ENCODE assay signal across 23 cellular contexts in the genomic region with DNA sequence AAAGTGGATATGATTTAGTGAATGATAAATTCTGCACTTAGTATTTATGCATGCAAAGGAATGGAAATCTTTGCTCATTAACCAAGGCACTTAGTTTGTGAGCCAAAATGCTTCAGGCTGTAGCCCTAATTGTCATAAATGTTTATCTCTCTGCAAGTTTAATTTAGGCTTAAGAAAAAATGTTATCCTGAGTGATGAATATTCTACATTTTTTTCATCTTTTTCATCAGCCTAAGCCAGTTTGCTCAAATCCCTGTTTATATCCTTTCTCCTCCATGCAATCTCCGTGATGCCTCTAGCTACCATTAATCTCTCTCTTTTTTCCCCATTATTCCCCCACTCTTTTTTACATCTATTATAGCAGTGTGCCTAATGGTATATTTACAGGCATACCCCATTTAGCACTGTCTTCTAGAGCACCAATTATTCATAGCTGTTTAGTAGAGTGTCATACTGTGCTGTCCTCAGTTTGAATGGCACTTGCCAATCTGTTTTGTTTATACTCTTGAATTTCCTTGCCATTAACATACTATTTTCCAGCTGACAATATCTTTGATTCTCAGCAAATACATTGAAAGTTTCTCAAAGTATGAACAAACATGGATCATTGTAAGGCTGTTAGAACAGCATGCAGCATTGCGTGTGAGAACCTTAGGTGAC.
"Had no signal": no experiment of that assay in that cellular context is flagged by ENCODE, and none has a peak within 500 bp of the region (broad histone marks: within the 10 kb centered on the region; RNA-seq: fewer than 3 reads in every experiment).

No MANE protein-coding gene starts in this region.

- DNase-seq: colonic mucosa; cortex of kidney; effector CD8-positive, alpha-beta T cell; effector memory CD8-positive, alpha-beta T cell; endodermal cell; erythroblast; esophagus squamous epithelium; foreskin fibroblast; foreskin melanocyte; gastrocnemius medialis; glutamatergic neuron; head of caudate nucleus; heart right ventricle; hippocampal formation; left cardiac atrium; left lung; left ventricle myocardium superior; lower lobe of right lung; mesendoderm; midbrain had no signal

- H3K4me1 ChIP-seq: colonic mucosa, gastrocnemius medialis, heart right ventricle, left lung, lower lobe of right lung had no signal

- ATAC-seq: effector memory CD8-positive, alpha-beta T cell; esophagus mucosa; gastrocnemius medialis; heart right ventricle; left cardiac atrium; left lung; left ventricle myocardium superior; lower lobe of right lung had no signal

- H3K27me3 ChIP-seq: colonic mucosa, esophagus squamous epithelium, gastrocnemius medialis, heart right ventricle, left lung had no signal

- H3K4me3 Mint-ChIP-seq: dendritic cell treated with granulocyte-macrophage colony-stimulating factor and Interleukin-4, amounts not matched to agents 40 ng/mL and 50 ng/mL, for 4 days; effector memory CD8-positive, alpha-beta T cell; endodermal cell had no signal

- H3K27ac ChIP-seq: colonic mucosa, epithelial cell of prostate, esophagus squamous epithelium, gastrocnemius medialis, heart right ventricle, left lung, lower lobe of right lung had no signal

- H3K9me3 Mint-ChIP-seq: dendritic cell treated with granulocyte-macrophage colony-stimulating factor and Interleukin-4, amounts not matched to agents 40 ng/mL and 50 ng/mL, for 4 days; endodermal cell had no signal

- H3K36me3 ChIP-seq: colonic mucosa, esophagus squamous epithelium, gastrocnemius medialis, heart right ventricle, left lung, lower lobe of right lung had no signal

- H3K4me3 ChIP-seq: colonic mucosa, esophagus squamous epithelium, gastrocnemius medialis, heart right ventricle, left lung, lower lobe of right lung had no signal

- H3K4me1 Mint-ChIP-seq: endodermal cell had no signal

- H3K9me3 ChIP-seq: colonic mucosa, esophagus squamous epithelium, gastrocnemius medialis, heart right ventricle, left lung, lower lobe of right lung had no signal

- H3K27me3 Mint-ChIP-seq: dendritic cell treated with granulocyte-macrophage colony-stimulating factor and Interleukin-4, amounts not matched to agents 40 ng/mL and 50 ng/mL, for 4 days; effector memory CD8-positive, alpha-beta T cell had no signal

- H3K27ac Mint-ChIP-seq: dendritic cell treated with granulocyte-macrophage colony-stimulating factor and Interleukin-4, amounts not matched to agents 40 ng/mL and 50 ng/mL, for 4 days; effector memory CD8-positive, alpha-beta T cell; endodermal cell had no signal
